13 cellular contexts compared by ENCODE assay signal in the genomic region with DNA sequence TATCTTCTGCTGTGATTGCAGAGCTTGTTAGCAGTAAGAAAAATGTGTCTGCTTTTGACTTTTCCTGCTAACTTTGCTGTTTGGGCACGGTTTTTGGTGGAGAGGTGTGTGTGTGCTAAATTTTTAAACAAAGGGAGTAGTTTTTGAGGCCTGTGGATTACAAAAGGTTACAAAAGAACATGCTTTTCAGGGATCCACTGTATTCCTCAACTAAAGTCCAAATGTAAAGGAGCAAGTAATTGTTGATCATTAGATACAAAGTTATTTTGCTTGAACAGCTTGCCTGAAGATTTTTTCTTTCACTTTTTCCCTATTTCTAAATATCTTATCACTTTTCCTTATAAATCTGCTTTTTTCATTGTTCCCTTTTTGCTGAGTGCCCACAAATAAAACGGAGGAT. TPM values are rescaled to one million over a fixed set of nuclear protein-coding genes. Genes with fewer than 3 reads are reported as not detected.
DNase-seq lines count a peak whose midpoint lies in the region; ATAC-seq, FAIRE-seq and TF ChIP-seq lines count a peak whose summit lies in the region.
"Had no signal": no experiment of that assay in that cellular context is flagged by ENCODE, and none has a peak within 500 bp of the region (broad histone marks: within the 10 kb centered on the region; RNA-seq: fewer than 3 reads in every experiment).

No MANE protein-coding gene starts in this region.

- H3K27ac Mint-ChIP-seq in activated B cell treated with CpG ODN at 0.5 μM for 24 hours (peak overlapping the region; percentile 51), immature natural killer cell (peak overlapping the region; percentile 47 to 90 (median 76))

- no peak for DNase-seq in A549 (ENCODE audit: low read depth in 1 of 2, low spot score in 1 of 2)
- DNase-seq in GM23248, result no peak
- no peak for DNase-seq in activated B cell treated with CpG ODN at 0.5 μM for 24 hours
- DNase-seq in immature natural killer cell, result no peak
- DNase-seq in stimulated activated CD4-positive, alpha-beta T cell treated with anti-CD3 and anti-CD28 coated beads, Interleukin-12 subunit alpha, Interleukin-12 subunit beta, amount 100 ng/mL, for 4 hours, result no peak
- DNase-seq in erythroblast (lab: John Stamatoyannopoulos, UW), result no peak
- DNase-seq in NCI-H2029 treated with DMSO at 0.1 percent for 48 hours (lab: John Stamatoyannopoulos, UW), result no peak
- DNase-seq: activated CD4-positive, alpha-beta T cell treated with anti-CD3 and anti-CD28 coated beads, Interleukin-2, amount 50 U/mL, for 4 hours; DMS 273 treated with DMSO at 0.1 percent for 48 hours; kidney; NK-92 treated with Interleukin-12 subunit alpha and Interleukin-12 subunit beta, amount 100 ng/mL, for 24 hours had no signal

- H3K27me3 ChIP-seq in GM23248 (replicated peaks; ENCODE audit: insufficient read depth), result no peaks in the 10 kb centered on the region

- H3K9me3 Mint-ChIP-seq in activated B cell treated with CpG ODN at 0.5 μM for 24 hours (no peaks in the 10 kb centered on the region), immature natural killer cell (no peaks in the 10 kb centered on the region)

- TF ChIP-seq EP300 in A549 (IDR thresholded peaks at IDR 0.05), result no peak

- FAIRE-seq in A549 (lab: Jason Lieb, UNC), result no peak
- FAIRE-seq: kidney had no signal

- intact Hi-C loops in activated B cell treated with CpG ODN at 0.5 μM for 24 hours (cut with micrococcal nuclease), result loop anchor here (5.0 kb wide), 1 partner anchor 1711 kb away; the partner anchor contains the start of gene ZNF652

- no peaks in the 10 kb centered on the region for H3K9me2 ChIP-seq in GM23248 (ENCODE audit: insufficient read depth)

- TF ChIP-seq CTCF in A549 (IDR thresholded peaks at IDR 0.05) (no peak), activated B cell treated with CpG ODN at 0.5 μM for 24 hours (IDR thresholded peaks at IDR 0.05) (no peak)

- CTCF ChIA-PET in A549 (lab: Yijun Ruan, JAX) (interaction anchor here (1.1 to 8.8 kb wide), 3 partner anchors 13 to 36 kb away, joined by 4 to 138 read pairs (median 5); no protein-coding TSS in a partner anchor), activated B cell treated with CpG ODN at 0.5 μM for 24 hours (lab: Charles Lee) (interaction anchor here (0.7 kb wide), 1 partner anchor 12 kb away, joined by 4 read pairs; no protein-coding TSS in a partner anchor)

- H3K4me2 ChIP-seq in A549, result peak overlapping the region; percentile 75
- H3K4me2 ChIP-seq in GM23248 (ENCODE audit: unreplicated experiment), result peak overlapping the region; percentile 96

- POLR2A ChIA-PET in A549 (lab: Yijun Ruan, JAX) (interaction anchor here (6.7 kb wide), 1 partner anchor 12 kb away, joined by 48 read pairs; no protein-coding TSS in a partner anchor), activated B cell treated with CpG ODN at 0.5 μM for 24 hours (lab: Charles Lee) (interaction anchor here (0.6 to 3.3 kb wide), 5 partner anchors 11 to 1241 kb away, joined by 4 to 84 read pairs (median 6); partner anchors contain the start of genes ATP5MC1, EFCAB13 and SP6)

- no peak for TF ChIP-seq RAD21 in A549 (conservative IDR thresholded peaks at IDR 0.05 in 1 of 2, IDR thresholded peaks at IDR 0.05 in 1 of 2)

- H4K20me1 ChIP-seq in GM23248 (ENCODE audit: insufficient read depth), result peaks cover 14% of the 10 kb centered on the region

- no peak overlapping the region for H2AFZ ChIP-seq in GM23248

- H3K27ac ChIP-seq in A549, result peak overlapping the region; percentile 87 to 95
- peak overlapping the region; percentile 76; the same call in 1 of the 2 replicates for H3K27ac ChIP-seq in GM23248
- H3K27ac ChIP-seq: coronary artery had no signal

- H3K4me1 ChIP-seq in A549, result peaks cover 46% of the 10 kb centered on the region
- H3K4me1 ChIP-seq in GM23248 (ENCODE audit: insufficient read depth), result peaks cover 43% of the 10 kb centered on the region

- H3K4me3 Mint-ChIP-seq in activated B cell treated with CpG ODN at 0.5 μM for 24 hours, result peak overlapping the region; percentile 46
- peak overlapping the region in 3 of 5 donors; percentile 16 to 87 (median 68) for H3K4me3 Mint-ChIP-seq in immature natural killer cell

- H3K27me3 Mint-ChIP-seq in activated B cell treated with CpG ODN at 0.5 μM for 24 hours (no peaks in the 10 kb centered on the region), immature natural killer cell (ENCODE audit: low read depth in 3 of 3) (peaks cover 7 to 14% (median 13%) of the 10 kb centered on the region in 3 donors)

- peak overlapping the region; percentile 91 for H3K9ac ChIP-seq in GM23248

- 26% methylated on average over 2 of the region's 2 CpGs for WGBS in A549 (ENCODE audit: missing lambda C conversion rate)
- WGBS in GM23248 (ENCODE audit: low coverage in 1 of 2, low lambda C conversion rate in 2 of 2, missing lambda C conversion rate in 2 of 2), 2 experiments, result 68 to 72% methylated on average over 2 of the region's 2 CpGs

- peaks cover 34% of the 10 kb centered on the region for H3F3A ChIP-seq in GM23248 (ENCODE audit: insufficient read depth)

- no peak for TF ChIP-seq POLR2A in A549 (IDR thresholded peaks at IDR 0.05; ENCODE audit: low read length)
- TF ChIP-seq POLR2A in erythroblast (IDR thresholded peaks at IDR 0.05; ENCODE audit: low read length), result no peak

- H3K4me1 Mint-ChIP-seq in activated B cell treated with CpG ODN at 0.5 μM for 24 hours, result peaks cover 66% of the 10 kb centered on the region
- H3K4me1 Mint-ChIP-seq in immature natural killer cell, result peaks cover 57 to 68% of the 10 kb centered on the region in 2 donors

- H3K36me3 Mint-ChIP-seq in activated B cell treated with CpG ODN at 0.5 μM for 24 hours (ENCODE audit: low read depth) (peaks cover 61% of the 10 kb centered on the region), immature natural killer cell (peaks cover 2 to 37% (median 22%) of the 10 kb centered on the region in 3 donors)

- ATAC-seq in A549 (no peak), activated B cell treated with CpG ODN at 0.5 μM for 24 hours (ENCODE audit: low read depth) (no peak)
- no peak for ATAC-seq in activated CD4-positive, CD25-positive, alpha-beta regulatory T cell treated with anti-CD3 and anti-CD28 coated beads, Interleukin-2, amount 50 U/mL, for 24 hours

- peaks cover 42% of the 10 kb centered on the region for H3K36me3 ChIP-seq in GM23248 (ENCODE audit: low read depth)

- peak overlapping the region; percentile 51 for H3K4me3 ChIP-seq in A549
- peak overlapping the region; percentile 97 for H3K4me3 ChIP-seq in GM23248

- no peaks in the 10 kb centered on the region for H3K9me3 ChIP-seq in A549
- H3K9me3 ChIP-seq in GM23248 (ENCODE audit: low read depth), result no peaks in the 10 kb centered on the region

- in situ Hi-C loops in GM23248 (cut with MboI), result no loop called here

- peaks cover 78% of the 10 kb centered on the region for H3K79me2 ChIP-seq in GM23248 (ENCODE audit: insufficient read depth)

TF ChIP-seq in A549, 52 proteins besides CTCF, POLR2A, EP300 and RAD21:
- no peak for TF ChIP-seq MAZ (IDR thresholded peaks at IDR 0.05; ENCODE audit: borderline replicate concordance, low read depth, low read length)
TF ChIP-seq in A549: peak in this region for 0.

RNA-seq across cellular contexts. Expression of gene KPNB1, which starts 2.0 kb away (rescaled TPM):
- polyA plus RNA-seq in A549 (2011; rRNA removed) (358 and 452 TPM in 2 replicates), A549 (2017; fragmentation: RNase III; extraction: RNeasy Plus Mini Kit Qiagen cat#74134 plus additional on column Dnase treatment) (315 to 338 TPM (median 320 TPM) in 3 replicates), GM23248 (2016; fragmentation: Nextera tagmentation; extraction: Ambion mirVana) (54.5 and 59.5 TPM in 2 replicates), immature natural killer cell (10 to 100 TPM; 15.8 to 27.9 (median 17.3) TPM)
- polyA plus RNA-seq in A549 (2012; cell fraction: cytosol; rRNA removed), result 106 and 139 TPM in 2 replicates
- polyA plus RNA-seq in A549 (2012; cell fraction: nucleus; rRNA removed), result 126 and 194 TPM in 2 replicates
- polyA minus RNA-seq in A549 (2011; rRNA and poly(A)+ RNA removed), result 388 and 417 TPM in 2 replicates
- 421 and 423 TPM in 2 replicates for total RNA-seq in GM23248 (2014; rRNA removed; shearing (Covaris generic))
- total RNA-seq in activated B cell treated with CpG ODN at 0.5 μM for 24 hours, result 361 and 365 TPM in 2 replicates

RNA-seq across cellular contexts. Expression of gene TBKBP1, which starts 42.3 kb away (rescaled TPM):
- 3.3 and 3.4 TPM in 2 replicates for polyA plus RNA-seq in A549 (2011; rRNA removed)
- 5.8 and 8.3 TPM in 2 replicates for polyA plus RNA-seq in A549 (2012; cell fraction: cytosol; rRNA removed)
- polyA plus RNA-seq in A549 (2012; cell fraction: nucleus; rRNA removed), result 12.9 and 18.7 TPM in 2 replicates
- polyA plus RNA-seq in A549 (2017; fragmentation: RNase III; extraction: RNeasy Plus Mini Kit Qiagen cat#74134 plus additional on column Dnase treatment), result 7.1 to 9.5 TPM (median 9.3 TPM) in 3 replicates
- 3.0 and 3.7 TPM in 2 replicates for polyA minus RNA-seq in A549 (2011; rRNA and poly(A)+ RNA removed)
- 12.3 and 25.8 TPM in 2 replicates for total RNA-seq in GM23248 (2014; rRNA removed; shearing (Covaris generic))
- 1.1 and 1.2 TPM in 2 replicates for polyA plus RNA-seq in GM23248 (2016; fragmentation: Nextera tagmentation; extraction: Ambion mirVana)
- total RNA-seq in activated B cell treated with CpG ODN at 0.5 μM for 24 hours, result 3.6 and 4.1 TPM in 2 replicates
- 1 to 10 TPM; 1.3 to 2.3 (median 2.2) TPM for polyA plus RNA-seq in immature natural killer cell
